12 cellular contexts compared by ENCODE assay signal in the genomic region with DNA sequence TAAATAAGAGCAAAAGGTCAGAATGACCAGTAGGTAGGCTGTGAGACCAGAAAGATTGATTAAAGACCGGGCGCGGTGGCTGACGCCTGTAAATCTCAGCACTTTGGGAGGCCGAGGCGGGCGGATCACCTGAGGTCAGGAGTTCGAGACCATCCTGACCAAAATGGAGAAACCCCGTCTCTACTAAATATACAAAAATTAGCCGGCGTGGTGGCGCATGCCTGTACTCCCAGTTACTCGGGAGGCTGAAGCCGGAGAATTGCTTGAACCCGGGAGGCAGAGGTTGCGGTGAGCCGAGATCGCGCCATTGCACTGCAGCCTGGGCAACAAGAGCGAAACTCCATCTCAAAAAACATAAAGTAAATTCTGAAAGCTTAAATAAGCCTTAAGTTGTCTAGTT. TPM values are rescaled to one million over a fixed set of nuclear protein-coding genes. Genes with fewer than 3 reads are reported as not detected.
A peak's percentile ranks its signal among the peaks of the same experiment; 100 is the strongest.
DNase-seq lines count a peak whose midpoint lies in the region; ATAC-seq, FAIRE-seq and TF ChIP-seq lines count a peak whose summit lies in the region.
"Not testable (repeated sequence)": the region's sequence is repeated elsewhere in the genome, so short reads cannot be mapped to it uniquely, and the experiment has no call there.
"Had no signal": no experiment of that assay in that cellular context is flagged by ENCODE, and none has a peak within 500 bp of the region (broad histone marks: within the 10 kb centered on the region; RNA-seq: fewer than 3 reads in every experiment).

No MANE protein-coding gene starts in this region.

- not testable (repeated sequence) for TF ChIP-seq EP300 in GM12878 (IDR thresholded peaks at IDR 0.05; ENCODE audit: borderline replicate concordance in 1 of 2, control insufficient read depth in 1 of 2, low read depth in 2 of 2, low read length in 2 of 2); HepG2 (IDR thresholded peaks at IDR 0.05; ENCODE audit: low read depth in 2 of 2, low read length in 2 of 2); HepG2 (CRISPR knock-in tag; IDR thresholded peaks at IDR 0.05; ENCODE audit: borderline replicate concordance)

- H3F3A ChIP-seq in neural progenitor cell (ENCODE audit: low read depth): not testable (repeated sequence)

- not testable (repeated sequence) for H3K27ac ChIP-seq in DND-41 (ENCODE audit: low read length); Karpas-422 (ENCODE audit: low read length); GM12878 (ENCODE audit: control insufficient read depth, insufficient read depth); HepG2 (ENCODE audit: extremely low read length, insufficient read depth, low read length); neural progenitor cell

- H3K4me3 ChIP-seq in DND-41 (ENCODE audit: low read depth in 1 of 2, low read length in 2 of 2) (peak overlapping the region in 1 of 2 experiments; percentile 76; a peak in 1 of 4 replicates), Karpas-422 (ENCODE audit: low read length) (peak overlapping the region; percentile 92), GM12878 (peak overlapping the region; percentile 84), HepG2 (replicated peaks in 1 of 3; ENCODE audit: insufficient read depth in 1 of 3, low read depth in 2 of 3, low read length in 3 of 3) (peak overlapping the region in 2 of 3 experiments; percentile 78 to 87; a peak in 2 of 6 replicates), neural progenitor cell (peak overlapping the region; percentile 84)

- ATAC-seq in DND-41 (ENCODE audit: insufficient read depth, low read depth); T-helper 17 cell; activated T-cell treated with anti-CD3 and anti-CD28 coated beads, Interleukin-2, amount 50 U/mL, for 4 hours; GM12878; HepG2: not testable (repeated sequence)

- not testable (repeated sequence) for H4K20me1 ChIP-seq in DND-41 (ENCODE audit: insufficient read depth, low read length); Karpas-422 (ENCODE audit: insufficient read depth, low read depth, low read length); GM12878 (ENCODE audit: control insufficient read depth, insufficient read depth); HepG2 (ENCODE audit: insufficient read depth, low read length)
- peaks cover 13% of the 10 kb centered on the region for H4K20me1 ChIP-seq in neural progenitor cell (ENCODE audit: low read depth)

- not testable (repeated sequence) for H3K9me3 Mint-ChIP-seq in activated T-cell treated with anti-CD3 and anti-CD28 coated beads, Interleukin-2, amount 50 U/mL, for 4 hours; neural progenitor cell; type B pancreatic cell

- in situ Hi-C loops in GM12878 (cut with MboI); HepG2 (cut with HindIII; ENCODE audit: extremely low pct_ligation_motif_present, low pct_unique_long_range_greater_than_20kb): not testable (repeated sequence)

- not testable (repeated sequence) for H3K9me3 ChIP-seq in DND-41 (ENCODE audit: insufficient read depth, low read length, severe bottlenecking); Karpas-422 (ENCODE audit: low read length); T-helper 17 cell (ENCODE audit: control insufficient read depth, low read length, poor library complexity, severe bottlenecking); GM12878 (replicated peaks; ENCODE audit: control insufficient read depth, insufficient read depth, low read length); HepG2 (ENCODE audit: low read length); neural progenitor cell (ENCODE audit: low read depth)

- RAD21 ChIA-PET in GM12878 (lab: Charles Lee; ENCODE audit: unreplicated experiment): interaction anchor here (0.7 to 9.1 kb wide), 8 partner anchors 40 to 330 kb away, joined by 3 to 64 read pairs (median 4); a partner anchor contains a TSS

- peak overlapping the region; percentile 65 for H3K4me2 ChIP-seq in DND-41 (ENCODE audit: insufficient read depth, low read length)
- peak overlapping the region; percentile 79 for H3K4me2 ChIP-seq in Karpas-422 (ENCODE audit: low read depth, low read length, poor library complexity, severe bottlenecking)
- H3K4me2 ChIP-seq in GM12878 (ENCODE audit: control insufficient read depth, insufficient read depth): peak overlapping the region; percentile 85
- H3K4me2 ChIP-seq in HepG2 (ENCODE audit: low read depth, low read length): peak overlapping the region; percentile 65
- peak overlapping the region; percentile 80 for H3K4me2 ChIP-seq in neural progenitor cell

- H3K9me2 ChIP-seq in Karpas-422 (replicated peaks; ENCODE audit: insufficient read depth, low read length): not testable (repeated sequence)

- CTCF ChIA-PET in GM12878 (lab: Yijun Ruan, JAX): interaction anchor here (0.8 to 2.8 kb wide), 9 partner anchors 10 to 248 kb away, joined by 3 to 11 read pairs (median 4); a partner anchor contains a TSS
- CTCF ChIA-PET in HepG2 (lab: Yijun Ruan, JAX; ENCODE audit: low intra/inter-chr PET ratio, low total read pairs): not testable (repeated sequence)

- not testable (repeated sequence) for TF ChIP-seq CTCF in DND-41 (IDR thresholded peaks at IDR 0.05; ENCODE audit: borderline replicate concordance, extremely low read depth, low read length, poor library complexity, severe bottlenecking); GM12878 (IDR thresholded peaks at IDR 0.05 in 2 of 3, conservative IDR thresholded peaks at IDR 0.05 in 1 of 3; ENCODE audit: control insufficient read depth in 2 of 3, extremely low read depth in 1 of 3, insufficient read depth in 1 of 3, low read depth in 3 of 3, low read length in 3 of 3); HepG2 (CRISPR knock-in tag; IDR thresholded peaks at IDR 0.05); neural progenitor cell (IDR thresholded peaks at IDR 0.05); type B pancreatic cell (conservative IDR thresholded peaks at IDR 0.05)

- SMC1A ChIA-PET in GM12878 (lab: Charles Lee; ENCODE audit: uncharacterized antibody, unreplicated experiment): interaction anchor here (1.0 to 6.1 kb wide), 18 partner anchors 10 to 249 kb away, joined by 3 to 31 read pairs (median 4); a partner anchor contains a TSS

- not testable (repeated sequence) for BruUV-seq in GM12878 (replicated peaks; lab: Mats Ljungman, UMichigan); HepG2 (replicated peaks; lab: Mats Ljungman, UMichigan)

- DNase-seq in DND-41; Karpas-422; T-helper 17 cell; activated T-cell treated with anti-CD3 and anti-CD28 coated beads, Interleukin-2, amount 50 U/mL, for 4 hours; GM12878 (ENCODE audit: low read depth, low spot score); HepG2 (ENCODE audit: low spot score); neural progenitor cell (ENCODE audit: low spot score); type B pancreatic cell (ENCODE audit: extremely low spot score, unreplicated experiment): not testable (repeated sequence)

- H3K4me1 Mint-ChIP-seq in T-helper 17 cell (peaks cover 41% of the 10 kb centered on the region), neural progenitor cell (peaks cover 17% of the 10 kb centered on the region), type B pancreatic cell (ENCODE audit: unreplicated experiment) (peaks cover 14% of the 10 kb centered on the region)
- H3K4me1 Mint-ChIP-seq in activated T-cell treated with anti-CD3 and anti-CD28 coated beads, Interleukin-2, amount 50 U/mL, for 4 hours (ENCODE audit: low read depth): peaks cover 58% of the 10 kb centered on the region

- H2AFZ ChIP-seq in DND-41 (ENCODE audit: low read depth, low read length); Karpas-422 (ENCODE audit: low read length); GM12878 (ENCODE audit: control insufficient read depth, low read depth, low read length); HepG2 (ENCODE audit: low read length); neural progenitor cell (replicated peaks): not testable (repeated sequence)

- H3K36me3 Mint-ChIP-seq in T-helper 17 cell (ENCODE audit: low read depth); neural progenitor cell; type B pancreatic cell: not testable (repeated sequence)
- H3K36me3 Mint-ChIP-seq in activated T-cell treated with anti-CD3 and anti-CD28 coated beads, Interleukin-2, amount 50 U/mL, for 4 hours (ENCODE audit: insufficient read depth): peaks cover 18% of the 10 kb centered on the region

- TF ChIP-seq RAD21 in GM12878 (IDR thresholded peaks at IDR 0.05; ENCODE audit: insufficient read depth, low read depth, low read length); HepG2 (CRISPR knock-in tag; IDR thresholded peaks at IDR 0.05): not testable (repeated sequence)

- WGBS in GM12878 (ENCODE audit: insufficient coverage, insufficient replicate concordance, low lambda C conversion rate, missing lambda C conversion rate): 98% methylated on average over 18 of the region's 20 CpGs
- 97% methylated on average over 20 of the region's 20 CpGs for WGBS in HepG2 (ENCODE audit: low lambda C conversion rate)

- POLR2A ChIA-PET in GM12878 (lab: Charles Lee) (interaction anchor here (1.0 to 1.7 kb wide), 7 partner anchors 13 to 127 kb away, joined by 3 to 8 read pairs (median 4); a partner anchor contains a TSS), HepG2 (lab: Yijun Ruan, JAX) (interaction anchor here (3.0 kb wide), 1 partner anchor 39 kb away, joined by 34 read pairs; a partner anchor contains a TSS)

- peak overlapping the region; percentile 97 for H3K27ac Mint-ChIP-seq in T-helper 17 cell
- not testable (repeated sequence) for H3K27ac Mint-ChIP-seq in neural progenitor cell, type B pancreatic cell

- H3K79me2 ChIP-seq in DND-41 (ENCODE audit: insufficient read depth, low read length) (peaks cover 55% of the 10 kb centered on the region), Karpas-422 (ENCODE audit: low read length) (peaks cover 67% of the 10 kb centered on the region), GM12878 (ENCODE audit: control insufficient read depth, insufficient read depth, low read length) (peaks cover 68% of the 10 kb centered on the region), HepG2 (ENCODE audit: insufficient read depth, low read length) (peaks cover 41% of the 10 kb centered on the region), neural progenitor cell (ENCODE audit: low read depth) (peaks cover 49% of the 10 kb centered on the region)

- H3K9ac ChIP-seq in DND-41 (ENCODE audit: low read depth, low read length): peak overlapping the region; percentile 79; the same call in 1 of the 2 replicates
- peak overlapping the region; percentile 97 for H3K9ac ChIP-seq in Karpas-422 (ENCODE audit: low read length)
- H3K9ac ChIP-seq in GM12878 (ENCODE audit: control insufficient read depth, insufficient read depth, low read length); HepG2 (ENCODE audit: insufficient read depth, low read depth, low read length); neural progenitor cell: not testable (repeated sequence)

- H3K4me3 Mint-ChIP-seq in T-helper 17 cell (peak overlapping the region; percentile 93), neural progenitor cell (peak overlapping the region; percentile 96), type B pancreatic cell (peak overlapping the region; percentile 99)
- H3K4me3 Mint-ChIP-seq in activated T-cell treated with anti-CD3 and anti-CD28 coated beads, Interleukin-2, amount 50 U/mL, for 4 hours: peak overlapping the region; percentile 94

- not testable (repeated sequence) for FAIRE-seq in GM12878 (lab: Jason Lieb, UNC); HepG2 (lab: Jason Lieb, UNC)

- intact Hi-C loops in GM12878 (cut with micrococcal nuclease; ENCODE audit: unreplicated experiment): loop anchor here (2.0 to 5.0 kb wide), 3 partner anchors 41 to 221 kb away; a partner anchor contains a TSS
- intact Hi-C loops in HepG2 (cut with micrococcal nuclease; ENCODE audit: unreplicated experiment): not testable (repeated sequence)

- H3K27me3 ChIP-seq in DND-41 (ENCODE audit: insufficient read depth, low read length, poor library complexity); Karpas-422 (ENCODE audit: low read length); GM12878 (replicated peaks in 1 of 2; ENCODE audit: control insufficient read depth in 2 of 2, insufficient read depth in 2 of 2, low read length in 1 of 2); HepG2 (ENCODE audit: control insufficient read depth in 1 of 2, insufficient read depth in 2 of 2, low read length in 2 of 2): not testable (repeated sequence)
- peaks cover 11% of the 10 kb centered on the region for H3K27me3 ChIP-seq in neural progenitor cell

- H3K27me3 Mint-ChIP-seq in T-helper 17 cell; activated T-cell treated with anti-CD3 and anti-CD28 coated beads, Interleukin-2, amount 50 U/mL, for 4 hours (ENCODE audit: low read depth); neural progenitor cell (ENCODE audit: insufficient read depth, low read depth): not testable (repeated sequence)
- H3K27me3 Mint-ChIP-seq in type B pancreatic cell: peaks cover 10% of the 10 kb centered on the region

- H3K4me1 ChIP-seq in DND-41 (ENCODE audit: insufficient read depth, low read length) (peaks cover 29% of the 10 kb centered on the region), Karpas-422 (ENCODE audit: low read length) (peaks cover 74% of the 10 kb centered on the region), GM12878 (ENCODE audit: control insufficient read depth, insufficient read depth, low read length) (peaks cover 11% of the 10 kb centered on the region), HepG2 (ENCODE audit: insufficient read depth, low read length) (peaks cover 41% of the 10 kb centered on the region)
- not testable (repeated sequence) for H3K4me1 ChIP-seq in neural progenitor cell

- not testable (repeated sequence) for TF ChIP-seq POLR2A in GM12878 (IDR thresholded peaks at IDR 0.05; ENCODE audit: low read depth, low read length); HepG2 (IDR thresholded peaks at IDR 0.05; ENCODE audit: insufficient read depth in 1 of 2, low read depth in 2 of 2, low read length in 2 of 2)

- H3K36me3 ChIP-seq in DND-41 (ENCODE audit: insufficient read depth, low read length); Karpas-422 (ENCODE audit: insufficient read depth, low read length); GM12878 (ENCODE audit: control insufficient read depth in 2 of 2, insufficient read depth in 2 of 2, low read length in 1 of 2); HepG2 (replicated peaks in 1 of 2; ENCODE audit: control insufficient read depth in 1 of 2, insufficient read depth in 2 of 2, low read length in 2 of 2); neural progenitor cell: not testable (repeated sequence)

RNA-seq across cellular contexts. Expression of a gene that starts 38.9 kb away (rescaled TPM):
- 58.4 and 85.1 TPM in 2 replicates for total RNA-seq in Karpas-422 (2014; rRNA removed; shearing (Covaris generic); ENCODE audit: low replicate concordance)
- total RNA-seq in T-helper 17 cell (10 to 100 TPM; 33.4 to 33.6 TPM), GM12878 (2014; rRNA removed) (42.9 and 48.0 TPM in 2 replicates), GM12878 (2014; rRNA removed; fragmentation: Illumina TruSeq; extraction: Trizol) (73.6 and 75.8 TPM in 2 replicates), GM12878 (2021) (45.8 and 49.9 TPM in 2 replicates), HepG2 (2016; rRNA removed; fragmentation: Illumina TruSeq; extraction: Trizol) (13.6 and 15.9 TPM in 2 replicates), neural progenitor cell (ENCODE audit: low replicate concordance) (20.0 and 27.6 TPM in 2 replicates), type B pancreatic cell (ENCODE audit: low replicate concordance) (20.3 and 23.0 TPM in 2 replicates)
- 10 to 100 TPM; 23.6 to 25.6 (median 24.8) TPM for total RNA-seq in activated T-cell treated with anti-CD3 and anti-CD28 coated beads, Interleukin-2, amount 50 U/mL, for 4 hours
- 289 and 299 TPM in 2 replicates for total RNA-seq in GM12878 (2013; cell fraction: nucleolus; rRNA removed)
- 22.6 TPM for polyA plus RNA-seq in GM12878 (2011; ENCODE audit: low read depth)
- polyA plus RNA-seq in GM12878 (2011; rRNA removed) (178 and 200 TPM in 2 replicates), GM12878 (2014; fragmentation: Illumina TruSeq; extraction: Trizol) (87.6 and 112 TPM in 2 replicates), GM12878 (2014; fragmentation: Nextera tagmentation; extraction: Ambion mirVana) (10 to 100 TPM; 58.6 to 60.8 TPM), GM12878 (2014; rRNA removed) (34.2 and 45.1 TPM in 2 replicates), GM12878 (2016; fragmentation: Nextera tagmentation; extraction: Ambion mirVana) (10 to 100 TPM; 46.2 to 48.1 TPM), HepG2 (2011; rRNA removed) (11.3 and 19.3 TPM in 2 replicates)
- 140 and 169 TPM in 2 replicates for polyA plus RNA-seq in GM12878 (2011; cell fraction: cytosol; rRNA removed)
- 86.0 and 107 TPM in 2 replicates for polyA plus RNA-seq in GM12878 (2011; cell fraction: nucleus; rRNA removed)
- 33.6 and 39.7 TPM in 2 replicates for polyA plus RNA-seq in GM12878 (2012)
- polyA minus RNA-seq in GM12878 (2011; rRNA and poly(A)+ RNA removed): 214 and 217 TPM in 2 replicates
- 55.5 and 64.1 TPM in 2 replicates for polyA minus RNA-seq in GM12878 (2011; cell fraction: cytosol; rRNA and poly(A)+ RNA removed)
- 75.1 and 94.9 TPM in 2 replicates for polyA minus RNA-seq in GM12878 (2011; cell fraction: nucleus; rRNA and poly(A)+ RNA removed)
- total RNA-seq in HepG2 (2016; cell fraction: cytosol; rRNA removed; fragmentation: Illumina TruSeq; extraction: Trizol; ENCODE audit: low read depth): 41.0 and 45.3 TPM in 2 replicates
- total RNA-seq in HepG2 (2016; cell fraction: insoluble cytoplasmic fraction; rRNA removed; fragmentation: Illumina TruSeq; extraction: Trizol): 12.7 and 14.9 TPM in 2 replicates
- total RNA-seq in HepG2 (2016; cell fraction: membrane; rRNA removed; fragmentation: Illumina TruSeq; extraction: Trizol): 16.7 and 18.8 TPM in 2 replicates
- total RNA-seq in HepG2 (2016; cell fraction: nucleus; rRNA removed; fragmentation: Illumina TruSeq; extraction: Trizol): 19.4 and 21.0 TPM in 2 replicates
- polyA plus RNA-seq in HepG2 (2011; cell fraction: cytosol; rRNA removed): 10.0 and 12.0 TPM in 2 replicates
- 7.8 and 10.0 TPM in 2 replicates for polyA plus RNA-seq in HepG2 (2011; cell fraction: nucleus; rRNA removed)
- 11.7 and 13.3 TPM in 2 replicates for polyA plus RNA-seq in HepG2 (2012)
- 2.0 and 2.1 TPM in 2 replicates for polyA plus RNA-seq in HepG2 (2016; cell fraction: cytosol; fragmentation: Illumina TruSeq; extraction: Trizol; ENCODE audit: low read depth)
- 14.4 and 18.0 TPM in 2 replicates for polyA plus RNA-seq in HepG2 (2016; cell fraction: insoluble cytoplasmic fraction; fragmentation: Illumina TruSeq; extraction: Trizol; ENCODE audit: low read depth)
- polyA plus RNA-seq in HepG2 (2016; cell fraction: membrane; fragmentation: Illumina TruSeq; extraction: Trizol; ENCODE audit: low read depth): 4.1 and 4.7 TPM in 2 replicates
- 9.4 and 12.5 TPM in 2 replicates for polyA plus RNA-seq in HepG2 (2016; cell fraction: nucleus; fragmentation: Illumina TruSeq; extraction: Trizol; ENCODE audit: insufficient read depth, low read depth)
- 26.5 and 26.9 TPM in 2 replicates for polyA minus RNA-seq in HepG2 (2011; rRNA and poly(A)+ RNA removed; ENCODE audit: low replicate concordance)
- 14.2 and 21.8 TPM in 2 replicates for polyA minus RNA-seq in HepG2 (2011; cell fraction: cytosol; rRNA and poly(A)+ RNA removed)
- 39.1 and 44.0 TPM in 2 replicates for polyA minus RNA-seq in HepG2 (2011; cell fraction: nucleus; rRNA and poly(A)+ RNA removed)

RNA-seq across cellular contexts. Expression of a gene that starts 47.4 kb away (rescaled TPM):
- total RNA-seq in Karpas-422 (2014; rRNA removed; shearing (Covaris generic); ENCODE audit: low replicate concordance): 88.9 and 93.3 TPM in 2 replicates
- 10 to 100 TPM in 1 of 2 donors, not detected in 1; 10.1 TPM for total RNA-seq in T-helper 17 cell
- total RNA-seq in activated T-cell treated with anti-CD3 and anti-CD28 coated beads, Interleukin-2, amount 50 U/mL, for 4 hours: 1 to 10 TPM; 1.2 to 8.6 (median 1.7) TPM
- total RNA-seq in GM12878 (2013; cell fraction: nucleolus; rRNA removed): 196 and 209 TPM in 2 replicates
- 45.7 and 45.9 TPM in 2 replicates for total RNA-seq in GM12878 (2014; rRNA removed)
- 27.3 and 28.1 TPM in 2 replicates for total RNA-seq in GM12878 (2014; rRNA removed; fragmentation: Illumina TruSeq; extraction: Trizol)
- 118 and 123 TPM in 2 replicates for total RNA-seq in GM12878 (2021)
- 24.5 TPM for polyA plus RNA-seq in GM12878 (2011; ENCODE audit: low read depth)
- 12.7 and 23.6 TPM in 2 replicates for polyA plus RNA-seq in GM12878 (2011; rRNA removed)
- polyA plus RNA-seq in GM12878 (2011; cell fraction: cytosol; rRNA removed): 26.7 and 29.9 TPM in 2 replicates
- polyA plus RNA-seq in GM12878 (2011; cell fraction: nucleus; rRNA removed): 57.1 and 80.5 TPM in 2 replicates
- 41.7 and 47.1 TPM in 2 replicates for polyA plus RNA-seq in GM12878 (2012)
- polyA plus RNA-seq in GM12878 (2014; fragmentation: Illumina TruSeq; extraction: Trizol): 29.9 and 48.1 TPM in 2 replicates
- 1 to 10 TPM; 2.2 to 2.4 TPM for polyA plus RNA-seq in GM12878 (2014; fragmentation: Nextera tagmentation; extraction: Ambion mirVana)
- 36.8 and 44.5 TPM in 2 replicates for polyA plus RNA-seq in GM12878 (2014; rRNA removed)
- 10 to 100 TPM; 31.2 to 32.6 TPM for polyA plus RNA-seq in GM12878 (2016; fragmentation: Nextera tagmentation; extraction: Ambion mirVana)
- 57.6 and 59.1 TPM in 2 replicates for polyA minus RNA-seq in GM12878 (2011; rRNA and poly(A)+ RNA removed)
- 23.0 and 30.2 TPM in 2 replicates for polyA minus RNA-seq in GM12878 (2011; cell fraction: cytosol; rRNA and poly(A)+ RNA removed)
- polyA minus RNA-seq in GM12878 (2011; cell fraction: nucleus; rRNA and poly(A)+ RNA removed): 66.4 and 122 TPM in 2 replicates
- not detected in 2 replicates for total RNA-seq in HepG2 (2016; rRNA removed; fragmentation: Illumina TruSeq; extraction: Trizol)
- not detected in 2 replicates for total RNA-seq in HepG2 (2016; cell fraction: cytosol; rRNA removed; fragmentation: Illumina TruSeq; extraction: Trizol; ENCODE audit: low read depth)
- total RNA-seq in HepG2 (2016; cell fraction: insoluble cytoplasmic fraction; rRNA removed; fragmentation: Illumina TruSeq; extraction: Trizol): not detected in 2 replicates
- not detected in 2 replicates for total RNA-seq in HepG2 (2016; cell fraction: membrane; rRNA removed; fragmentation: Illumina TruSeq; extraction: Trizol)
- not detected in 2 replicates for total RNA-seq in HepG2 (2016; cell fraction: nucleus; rRNA removed; fragmentation: Illumina TruSeq; extraction: Trizol)
- not detected in 2 replicates for polyA plus RNA-seq in HepG2 (2011; rRNA removed)
- not detected in 2 replicates for polyA plus RNA-seq in HepG2 (2011; cell fraction: cytosol; rRNA removed)
- polyA plus RNA-seq in HepG2 (2011; cell fraction: nucleus; rRNA removed): 0.02 and 0.11 TPM in 2 replicates
- polyA plus RNA-seq in HepG2 (2012): not detected in 2 replicates
- not detected in 2 replicates for polyA plus RNA-seq in HepG2 (2016; cell fraction: cytosol; fragmentation: Illumina TruSeq; extraction: Trizol; ENCODE audit: low read depth)
- not detected in 2 replicates for polyA plus RNA-seq in HepG2 (2016; cell fraction: insoluble cytoplasmic fraction; fragmentation: Illumina TruSeq; extraction: Trizol; ENCODE audit: low read depth)
- not detected in 2 replicates for polyA plus RNA-seq in HepG2 (2016; cell fraction: membrane; fragmentation: Illumina TruSeq; extraction: Trizol; ENCODE audit: low read depth)
- not detected in 2 replicates for polyA plus RNA-seq in HepG2 (2016; cell fraction: nucleus; fragmentation: Illumina TruSeq; extraction: Trizol; ENCODE audit: insufficient read depth, low read depth)
- 0.02 TPM in 1 of 2 replicates, not detected in the other for polyA minus RNA-seq in HepG2 (2011; rRNA and poly(A)+ RNA removed; ENCODE audit: low replicate concordance)
- polyA minus RNA-seq in HepG2 (2011; cell fraction: cytosol; rRNA and poly(A)+ RNA removed): not detected in 2 replicates
- not detected in 2 replicates for polyA minus RNA-seq in HepG2 (2011; cell fraction: nucleus; rRNA and poly(A)+ RNA removed)
- 0.06 TPM in 1 of 2 replicates, not detected in the other for total RNA-seq in neural progenitor cell (ENCODE audit: low replicate concordance)
- total RNA-seq in type B pancreatic cell (ENCODE audit: low replicate concordance): not detected in 2 replicates
- total RNA-seq: epithelial cell of proximal tubule, fibroblast of villous mesenchyme, HT-29, sigmoid colon had no signal
